Comparison of ENCODE assay signal across 2 cellular contexts in the genomic region with DNA sequence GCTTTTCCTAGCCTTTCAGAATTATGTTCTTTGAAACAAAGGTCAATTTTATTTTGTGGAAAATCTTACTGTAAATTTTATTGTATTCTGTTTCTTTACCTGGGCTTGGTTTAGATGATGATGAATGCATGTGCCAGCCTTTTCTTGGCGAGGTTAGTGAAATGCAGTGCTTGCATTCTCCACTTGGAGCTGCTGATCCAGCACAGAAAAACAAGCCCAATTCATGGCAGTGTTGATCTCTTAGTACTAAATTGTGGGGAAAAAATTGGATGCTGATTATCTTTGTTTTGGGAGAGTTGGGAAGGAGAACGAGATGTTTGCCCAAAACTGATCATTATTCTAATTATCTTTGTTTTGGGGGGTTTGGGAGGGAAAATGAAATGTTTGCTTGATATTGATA.
TF ChIP-seq lines count a peak whose summit lies in the region.

No MANE protein-coding gene starts in this region.

TF ChIP-seq in HCT116, 20 proteins besides CTCF, POLR2A, EP300 and RAD21:
- TF ChIP-seq FOSL1 (IDR thresholded peaks at IDR 0.05; ENCODE audit: low read depth) (no peak), CEBPB (IDR thresholded peaks at IDR 0.05; ENCODE audit: low read depth) (no peak), SRF (IDR thresholded peaks at IDR 0.05; ENCODE audit: low read depth) (no peak), EGR1 (IDR thresholded peaks at IDR 0.05; ENCODE audit: low read depth) (no peak)

TF ChIP-seq in GM12878, 131 proteins besides CTCF, POLR2A, EP300 and RAD21:
- TF ChIP-seq RELB (IDR thresholded peaks at IDR 0.05; ENCODE audit: low read depth) (no peak), SMC3 (IDR thresholded peaks at IDR 0.05; ENCODE audit: borderline replicate concordance, low read length) (0 out of 2 replicates have a peak, but pooled peaks have one; percentile 6), POU2F2 (IDR thresholded peaks at IDR 0.05; ENCODE audit: borderline replicate concordance, low read depth, low read length) (no peak), NFXL1 (IDR thresholded peaks at IDR 0.05; ENCODE audit: borderline replicate concordance) (no peak)
- TF ChIP-seq, protein P1, sequence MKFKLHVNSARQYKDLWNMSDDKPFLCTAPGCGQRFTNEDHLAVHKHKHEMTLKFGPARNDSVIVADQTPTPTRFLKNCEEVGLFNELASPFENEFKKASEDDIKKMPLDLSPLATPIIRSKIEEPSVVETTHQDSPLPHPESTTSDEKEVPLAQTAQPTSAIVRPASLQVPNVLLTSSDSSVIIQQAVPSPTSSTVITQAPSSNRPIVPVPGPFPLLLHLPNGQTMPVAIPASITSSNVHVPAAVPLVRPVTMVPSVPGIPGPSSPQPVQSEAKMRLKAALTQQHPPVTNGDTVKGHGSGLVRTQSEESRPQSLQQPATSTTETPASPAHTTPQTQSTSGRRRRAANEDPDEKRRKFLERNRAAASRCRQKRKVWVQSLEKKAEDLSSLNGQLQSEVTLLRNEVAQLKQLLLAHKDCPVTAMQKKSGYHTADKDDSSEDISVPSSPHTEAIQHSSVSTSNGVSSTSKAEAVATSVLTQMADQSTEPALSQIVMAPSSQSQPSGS (IDR thresholded peaks at IDR 0.05; ENCODE audit: low read length) = no peak
